Comparison of ENCODE assay signal across 1 cellular context in the genomic region with DNA sequence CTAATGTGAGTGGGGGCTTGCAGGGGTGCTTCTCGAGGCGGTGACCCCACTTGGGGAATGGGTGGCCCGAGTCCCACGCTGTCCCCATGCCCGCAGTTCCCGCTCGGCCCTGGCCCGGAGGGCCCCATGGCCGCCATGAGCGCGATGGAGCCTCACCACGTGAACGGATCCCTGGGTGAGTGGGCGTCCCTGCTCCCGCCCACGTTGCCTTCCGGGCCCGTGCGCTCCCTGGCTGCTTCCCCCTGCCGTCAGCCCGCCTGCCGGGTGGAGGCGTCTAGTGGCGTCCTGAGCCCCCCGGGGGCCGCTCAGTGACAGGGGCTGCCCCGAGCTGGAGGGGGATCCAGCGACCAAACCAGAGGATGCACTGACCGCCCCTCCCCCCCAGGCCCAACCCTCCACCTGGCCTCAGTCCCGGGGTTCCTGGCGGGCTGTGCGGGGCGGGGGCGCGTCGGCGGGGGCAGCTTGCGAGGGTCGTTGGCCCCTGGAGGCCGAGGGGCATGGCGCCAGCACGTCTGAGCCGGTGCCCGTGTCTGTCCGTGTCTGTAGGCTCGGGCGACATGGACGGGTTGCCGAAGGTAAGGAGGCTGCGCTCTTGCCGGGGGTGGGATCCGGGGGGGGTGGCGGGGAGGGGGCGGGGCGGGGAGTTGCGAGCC.
TF ChIP-seq lines count a peak whose summit lies in the region.

No MANE protein-coding gene starts in this region.

TF ChIP-seq in K562, 482 proteins besides CTCF, POLR2A, EP300 and RAD21 (continued from another document):
- TF ChIP-seq, protein P1, sequence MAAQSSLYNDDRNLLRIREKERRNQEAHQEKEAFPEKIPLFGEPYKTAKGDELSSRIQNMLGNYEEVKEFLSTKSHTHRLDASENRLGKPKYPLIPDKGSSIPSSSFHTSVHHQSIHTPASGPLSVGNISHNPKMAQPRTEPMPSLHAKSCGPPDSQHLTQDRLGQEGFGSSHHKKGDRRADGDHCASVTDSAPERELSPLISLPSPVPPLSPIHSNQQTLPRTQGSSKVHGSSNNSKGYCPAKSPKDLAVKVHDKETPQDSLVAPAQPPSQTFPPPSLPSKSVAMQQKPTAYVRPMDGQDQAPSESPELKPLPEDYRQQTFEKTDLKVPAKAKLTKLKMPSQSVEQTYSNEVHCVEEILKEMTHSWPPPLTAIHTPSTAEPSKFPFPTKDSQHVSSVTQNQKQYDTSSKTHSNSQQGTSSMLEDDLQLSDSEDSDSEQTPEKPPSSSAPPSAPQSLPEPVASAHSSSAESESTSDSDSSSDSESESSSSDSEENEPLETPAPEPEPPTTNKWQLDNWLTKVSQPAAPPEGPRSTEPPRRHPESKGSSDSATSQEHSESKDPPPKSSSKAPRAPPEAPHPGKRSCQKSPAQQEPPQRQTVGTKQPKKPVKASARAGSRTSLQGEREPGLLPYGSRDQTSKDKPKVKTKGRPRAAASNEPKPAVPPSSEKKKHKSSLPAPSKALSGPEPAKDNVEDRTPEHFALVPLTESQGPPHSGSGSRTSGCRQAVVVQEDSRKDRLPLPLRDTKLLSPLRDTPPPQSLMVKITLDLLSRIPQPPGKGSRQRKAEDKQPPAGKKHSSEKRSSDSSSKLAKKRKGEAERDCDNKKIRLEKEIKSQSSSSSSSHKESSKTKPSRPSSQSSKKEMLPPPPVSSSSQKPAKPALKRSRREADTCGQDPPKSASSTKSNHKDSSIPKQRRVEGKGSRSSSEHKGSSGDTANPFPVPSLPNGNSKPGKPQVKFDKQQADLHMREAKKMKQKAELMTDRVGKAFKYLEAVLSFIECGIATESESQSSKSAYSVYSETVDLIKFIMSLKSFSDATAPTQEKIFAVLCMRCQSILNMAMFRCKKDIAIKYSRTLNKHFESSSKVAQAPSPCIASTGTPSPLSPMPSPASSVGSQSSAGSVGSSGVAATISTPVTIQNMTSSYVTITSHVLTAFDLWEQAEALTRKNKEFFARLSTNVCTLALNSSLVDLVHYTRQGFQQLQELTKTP (IDR thresholded peaks at IDR 0.05; ENCODE audit: low read depth in 1 of 2, partially characterized antibody in 2 of 2) = no peak
- no peak for TF ChIP-seq RBM25 (IDR thresholded peaks at IDR 0.05; ENCODE audit: low read depth, low read length, severe bottlenecking)
- TF ChIP-seq HNRNPL (IDR thresholded peaks at IDR 0.05; ENCODE audit: low read depth, low read length) = peak; percentile 81
- TF ChIP-seq HDAC1 (IDR thresholded peaks at IDR 0.05) = peak in 1 of 2 experiments; percentile 74; a peak in 2 of 4 replicates
- no peak for TF ChIP-seq ZNF764 (CRISPR knock-in tag; IDR thresholded peaks at IDR 0.05; ENCODE audit: low read depth)
- TF ChIP-seq NR4A1 (CRISPR knock-in tag; IDR thresholded peaks at IDR 0.05) = no peak
- peak; percentile 85 for TF ChIP-seq NR4A1 (tag; IDR thresholded peaks at IDR 0.05)
- TF ChIP-seq ZNF644 (tag; IDR thresholded peaks at IDR 0.05; ENCODE audit: low read depth) = no peak
- TF ChIP-seq, protein P2, sequence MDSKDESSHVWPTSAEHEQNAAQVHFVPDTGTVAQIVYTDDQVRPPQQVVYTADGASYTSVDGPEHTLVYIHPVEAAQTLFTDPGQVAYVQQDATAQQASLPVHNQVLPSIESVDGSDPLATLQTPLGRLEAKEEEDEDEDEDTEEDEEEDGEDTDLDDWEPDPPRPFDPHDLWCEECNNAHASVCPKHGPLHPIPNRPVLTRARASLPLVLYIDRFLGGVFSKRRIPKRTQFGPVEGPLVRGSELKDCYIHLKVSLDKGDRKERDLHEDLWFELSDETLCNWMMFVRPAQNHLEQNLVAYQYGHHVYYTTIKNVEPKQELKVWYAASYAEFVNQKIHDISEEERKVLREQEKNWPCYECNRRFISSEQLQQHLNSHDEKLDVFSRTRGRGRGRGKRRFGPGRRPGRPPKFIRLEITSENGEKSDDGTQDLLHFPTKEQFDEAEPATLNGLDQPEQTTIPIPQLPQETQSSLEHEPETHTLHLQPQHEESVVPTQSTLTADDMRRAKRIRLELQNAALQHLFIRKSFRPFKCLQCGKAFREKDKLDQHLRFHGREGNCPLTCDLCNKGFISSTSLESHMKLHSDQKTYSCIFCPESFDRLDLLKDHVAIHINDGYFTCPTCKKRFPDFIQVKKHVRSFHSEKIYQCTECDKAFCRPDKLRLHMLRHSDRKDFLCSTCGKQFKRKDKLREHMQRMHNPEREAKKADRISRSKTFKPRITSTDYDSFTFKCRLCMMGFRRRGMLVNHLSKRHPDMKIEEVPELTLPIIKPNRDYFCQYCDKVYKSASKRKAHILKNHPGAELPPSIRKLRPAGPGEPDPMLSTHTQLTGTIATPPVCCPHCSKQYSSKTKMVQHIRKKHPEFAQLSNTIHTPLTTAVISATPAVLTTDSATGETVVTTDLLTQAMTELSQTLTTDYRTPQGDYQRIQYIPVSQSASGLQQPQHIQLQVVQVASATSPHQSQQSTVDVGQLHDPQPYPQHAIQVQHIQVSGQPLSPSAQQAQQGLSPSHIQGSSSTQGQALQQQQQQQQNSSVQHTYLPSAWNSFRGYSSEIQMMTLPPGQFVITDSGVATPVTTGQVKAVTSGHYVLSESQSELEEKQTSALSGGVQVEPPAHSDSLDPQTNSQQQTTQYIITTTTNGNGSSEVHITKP (IDR thresholded peaks at IDR 0.05; ENCODE audit: partially characterized antibody) = no peak
- no peak for TF ChIP-seq ZNF583 (CRISPR knock-in tag; IDR thresholded peaks at IDR 0.05)
- TF ChIP-seq E2F8 (IDR thresholded peaks at IDR 0.05; ENCODE audit: low read depth, partially characterized antibody) = no peak
- no peak for TF ChIP-seq ESRRB (CRISPR knock-in tag; IDR thresholded peaks at IDR 0.05; ENCODE audit: borderline replicate concordance)
- TF ChIP-seq, protein P3, sequence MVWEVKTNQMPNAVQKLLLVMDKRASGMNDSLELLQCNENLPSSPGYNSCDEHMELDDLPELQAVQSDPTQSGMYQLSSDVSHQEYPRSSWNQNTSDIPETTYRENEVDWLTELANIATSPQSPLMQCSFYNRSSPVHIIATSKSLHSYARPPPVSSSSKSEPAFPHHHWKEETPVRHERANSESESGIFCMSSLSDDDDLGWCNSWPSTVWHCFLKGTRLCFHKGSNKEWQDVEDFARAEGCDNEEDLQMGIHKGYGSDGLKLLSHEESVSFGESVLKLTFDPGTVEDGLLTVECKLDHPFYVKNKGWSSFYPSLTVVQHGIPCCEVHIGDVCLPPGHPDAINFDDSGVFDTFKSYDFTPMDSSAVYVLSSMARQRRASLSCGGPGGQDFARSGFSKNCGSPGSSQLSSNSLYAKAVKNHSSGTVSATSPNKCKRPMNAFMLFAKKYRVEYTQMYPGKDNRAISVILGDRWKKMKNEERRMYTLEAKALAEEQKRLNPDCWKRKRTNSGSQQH (CRISPR knock-in tag; IDR thresholded peaks at IDR 0.05) = no peak
- no peak for TF ChIP-seq ZNF518B (CRISPR knock-in tag; IDR thresholded peaks at IDR 0.05)
